In the genomic region with DNA sequence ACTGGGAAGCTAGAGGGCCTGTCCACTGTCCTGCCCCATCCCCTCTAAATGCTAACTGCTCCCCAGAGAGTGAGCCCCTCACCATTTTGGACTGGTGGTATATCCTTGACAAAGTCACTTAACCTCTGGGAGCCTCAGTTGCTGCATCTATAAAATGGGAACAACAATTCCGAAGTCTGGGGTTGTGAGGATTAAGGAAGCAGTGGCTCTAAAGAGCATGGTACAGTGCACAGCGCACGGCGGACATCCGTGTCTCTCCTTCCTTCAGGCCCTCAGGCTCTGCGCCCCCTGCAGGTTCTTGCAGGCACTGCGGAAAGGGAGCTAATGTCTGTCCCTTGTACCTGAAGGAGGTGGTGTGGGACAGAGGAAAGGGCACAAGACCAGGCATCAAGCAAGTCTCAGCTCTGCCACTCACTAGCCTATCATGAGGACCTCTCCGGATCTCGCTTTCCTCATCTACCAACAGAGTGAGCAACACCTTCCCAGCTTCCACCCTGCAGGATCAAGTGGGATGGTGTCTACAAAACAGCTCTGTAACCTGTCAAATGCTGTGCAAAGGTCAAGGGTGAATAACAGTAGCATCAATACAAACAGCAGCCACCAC, we compare ENCODE assay signal across 8 cellular contexts.
A peak's percentile ranks its signal among the peaks of the same experiment; 100 is the strongest.
DNase-seq lines count a peak whose midpoint lies in the region; ATAC-seq, FAIRE-seq and TF ChIP-seq lines count a peak whose summit lies in the region.

No MANE protein-coding gene starts in this region.

- no peak overlapping the region for H3K4me3 ChIP-seq in astrocyte of the cerebellum (ENCODE audit: low read depth, low read length)

- no peak for FAIRE-seq in HTR-8/SVneo (lab: Jason Lieb, UNC)

- in situ Hi-C loops in astrocyte of the cerebellum (cut with HindIII; ENCODE audit: low sequenced_read_pairs): loop anchor here (5.0 kb wide), 1 partner anchor 57 kb away; no protein-coding TSS in a partner anchor

- ATAC-seq in GM18498 (IDR thresholded peaks at IDR 0.05; ENCODE audit: unreplicated experiment) (no peak), HG02981 (IDR thresholded peaks at IDR 0.05; ENCODE audit: unreplicated experiment) (no peak)

- DNase-seq in DMS53 (lab: John Stamatoyannopoulos, UW): peak; percentile 76
- peak; percentile 52 for DNase-seq in HTR-8/SVneo (ENCODE audit: insufficient read length, low spot score)
- peak; percentile 86 for DNase-seq in T-helper 9 cell
- DNase-seq in astrocyte of the cerebellum (ENCODE audit: low read depth): no peak
- DNase-seq in iris pigment epithelial cell (ENCODE audit: low read depth): peak; percentile 55
- peak; percentile 87 for DNase-seq in stimulated activated CD4-positive, alpha-beta T cell treated with anti-CD3 and anti-CD28 coated beads, Interleukin-4, amount 100 ng/mL, for 24 hours

- TF ChIP-seq CTCF in astrocyte of the cerebellum (IDR thresholded peaks at IDR 0.05; ENCODE audit: low read depth, low read length, missing control alignments): peak; percentile 87
